In genomic region chr19:55516878-55517620, GRCh38 we compare ENCODE assay signal across 8 cellular contexts. TPM values are rescaled to one million over a fixed set of nuclear protein-coding genes. Genes with fewer than 3 reads are reported as not detected.
DNase-seq lines count a peak whose midpoint lies in the region; ATAC-seq and TF ChIP-seq lines count a peak whose summit lies in the region.

No MANE protein-coding gene starts in this region.

- DNase-seq in DND-41: peak; percentile 87
- DNase-seq in Karpas-422: peak; percentile 98
- DNase-seq in Peyer's patch: peak; percentile 92 to 96 (median 96)
- peak; percentile 83 for DNase-seq in activated T-helper 1 cell treated with Interleukin-2 at 50 U/mL for 16 hours (ENCODE audit: low read depth)
- peak; percentile 90 for DNase-seq in fibroblast of gingiva (ENCODE audit: low read depth)
- DNase-seq in naive thymus-derived CD4-positive, alpha-beta T cell: peak; percentile 77 to 94 (median 85)

- ATAC-seq in DND-41 (ENCODE audit: insufficient read depth, low read depth) (peak; percentile 100), GM21825 (IDR thresholded peaks at IDR 0.05; ENCODE audit: unreplicated experiment) (peak; percentile 98)
- ATAC-seq in naive thymus-derived CD4-positive, alpha-beta T cell: peak; percentile 100
- ATAC-seq in stimulated activated memory B cell treated with anti-CD40 and anti-IgM and Interleukin-4, amounts not matched to agents 10 μg/mL and 1 μg/mL and 100 μg/mL, for 72 hours: peak; percentile 99

- H2AFZ ChIP-seq in DND-41 (ENCODE audit: low read depth, low read length) (peak overlapping the region; percentile 50), Karpas-422 (ENCODE audit: low read length) (peak overlapping the region; percentile 91)

- no peaks in the 10 kb centered on the region for H3K9me3 Mint-ChIP-seq in naive thymus-derived CD4-positive, alpha-beta T cell
- no peaks in the 10 kb centered on the region for H3K9me3 Mint-ChIP-seq in stimulated activated memory B cell treated with anti-CD40 and anti-IgM and Interleukin-4, amounts not matched to agents 10 μg/mL and 1 μg/mL and 100 μg/mL, for 72 hours

- peak overlapping the region in 8 of 9 donors; percentile 55 to 96 (median 83) for H3K27ac Mint-ChIP-seq in naive thymus-derived CD4-positive, alpha-beta T cell
- peak overlapping the region; percentile 91 for H3K27ac Mint-ChIP-seq in stimulated activated memory B cell treated with anti-CD40 and anti-IgM and Interleukin-4, amounts not matched to agents 10 μg/mL and 1 μg/mL and 100 μg/mL, for 72 hours

- H3K4me1 Mint-ChIP-seq in naive thymus-derived CD4-positive, alpha-beta T cell: peaks cover 0 to 4% (median 4%) of the 10 kb centered on the region in 7 donors
- H3K4me1 Mint-ChIP-seq in stimulated activated memory B cell treated with anti-CD40 and anti-IgM and Interleukin-4, amounts not matched to agents 10 μg/mL and 1 μg/mL and 100 μg/mL, for 72 hours: peaks cover 8% of the 10 kb centered on the region

- peak; percentile 96 for TF ChIP-seq CTCF in DND-41 (IDR thresholded peaks at IDR 0.05; ENCODE audit: borderline replicate concordance, extremely low read depth, low read length, poor library complexity, severe bottlenecking)
- peak; percentile 82 to 96 (median 94) for TF ChIP-seq CTCF in Peyer's patch (IDR thresholded peaks at IDR 0.05)

- peaks cover 0 to 4% (median 3%) of the 10 kb centered on the region in 5 donors for H3K27me3 Mint-ChIP-seq in naive thymus-derived CD4-positive, alpha-beta T cell
- peaks cover 15% of the 10 kb centered on the region for H3K27me3 Mint-ChIP-seq in stimulated activated memory B cell treated with anti-CD40 and anti-IgM and Interleukin-4, amounts not matched to agents 10 μg/mL and 1 μg/mL and 100 μg/mL, for 72 hours

- H3K27ac ChIP-seq in DND-41 (ENCODE audit: low read length): no peak overlapping the region
- no peak overlapping the region for H3K27ac ChIP-seq in Karpas-422 (ENCODE audit: low read length)
- peak overlapping the region; percentile 80 to 90 (median 84) for H3K27ac ChIP-seq in Peyer's patch
- H3K27ac ChIP-seq in naive thymus-derived CD4-positive, alpha-beta T cell (ENCODE audit: low read depth, low read length): peak overlapping the region; percentile 66

- no peaks in the 10 kb centered on the region for H3K79me2 ChIP-seq in DND-41 (ENCODE audit: insufficient read depth, low read length)
- no peaks in the 10 kb centered on the region for H3K79me2 ChIP-seq in Karpas-422 (ENCODE audit: low read length)

- H3K9me3 ChIP-seq in DND-41 (ENCODE audit: insufficient read depth, low read length, severe bottlenecking): no peaks in the 10 kb centered on the region
- no peaks in the 10 kb centered on the region for H3K9me3 ChIP-seq in Karpas-422 (ENCODE audit: low read length)
- H3K9me3 ChIP-seq in Peyer's patch: no peaks in the 10 kb centered on the region
- no peaks in the 10 kb centered on the region for H3K9me3 ChIP-seq in naive thymus-derived CD4-positive, alpha-beta T cell (ENCODE audit: control insufficient read depth in 2 of 3, low read length in 3 of 3)

- CTCF ChIA-PET in naive thymus-derived CD4-positive, alpha-beta T cell (lab: Charles Lee): interaction anchor here (0.6 to 5.2 kb wide), 8 partner anchors 13 to 115 kb away, joined by 3 to 74 read pairs (median 4); no protein-coding TSS in a partner anchor

- H3K9ac ChIP-seq in DND-41 (ENCODE audit: low read depth, low read length) (peak overlapping the region; percentile 5; the same call in 1 of the 2 replicates), Karpas-422 (ENCODE audit: low read length) (peak overlapping the region; percentile 58)

- POLR2A ChIA-PET in naive thymus-derived CD4-positive, alpha-beta T cell (lab: Charles Lee): interaction anchor here (0.8 to 1.0 kb wide), 3 partner anchors 108 to 110 kb away, joined by 3 to 4 read pairs (median 4); no protein-coding TSS in a partner anchor

- no peaks in the 10 kb centered on the region for H3K27me3 ChIP-seq in DND-41 (ENCODE audit: insufficient read depth, low read length, poor library complexity)
- H3K27me3 ChIP-seq in Karpas-422 (ENCODE audit: low read length): no peaks in the 10 kb centered on the region
- no peaks in the 10 kb centered on the region for H3K27me3 ChIP-seq in Peyer's patch
- no peaks in the 10 kb centered on the region for H3K27me3 ChIP-seq in naive thymus-derived CD4-positive, alpha-beta T cell (ENCODE audit: control insufficient read depth in 2 of 2, insufficient read depth in 2 of 2, low read length in 2 of 2)

- no peaks in the 10 kb centered on the region for H3K36me3 ChIP-seq in DND-41 (ENCODE audit: insufficient read depth, low read length)
- no peaks in the 10 kb centered on the region for H3K36me3 ChIP-seq in Karpas-422 (ENCODE audit: insufficient read depth, low read length)
- H3K36me3 ChIP-seq in Peyer's patch: no peaks in the 10 kb centered on the region
- no peaks in the 10 kb centered on the region for H3K36me3 ChIP-seq in naive thymus-derived CD4-positive, alpha-beta T cell (ENCODE audit: control insufficient read depth in 2 of 3, insufficient read depth in 3 of 3, low read length in 3 of 3)

- H3K9me2 ChIP-seq in Karpas-422 (replicated peaks; ENCODE audit: insufficient read depth, low read length): no peaks in the 10 kb centered on the region

- H3K4me1 ChIP-seq in DND-41 (ENCODE audit: insufficient read depth, low read length): peaks cover 10% of the 10 kb centered on the region
- H3K4me1 ChIP-seq in Karpas-422 (ENCODE audit: low read length): peaks cover 9% of the 10 kb centered on the region
- H3K4me1 ChIP-seq in Peyer's patch: peaks cover 0 to 3% (median 1%) of the 10 kb centered on the region in 4 donors
- H3K4me1 ChIP-seq in naive thymus-derived CD4-positive, alpha-beta T cell (ENCODE audit: control insufficient read depth in 2 of 2, insufficient read depth in 2 of 2, low read length in 2 of 2): peaks cover 3 to 4% of the 10 kb centered on the region in 2 donors

- peak overlapping the region; percentile 74 to 89 (median 84) for H3K4me3 Mint-ChIP-seq in naive thymus-derived CD4-positive, alpha-beta T cell
- H3K4me3 Mint-ChIP-seq in stimulated activated memory B cell treated with anti-CD40 and anti-IgM and Interleukin-4, amounts not matched to agents 10 μg/mL and 1 μg/mL and 100 μg/mL, for 72 hours: peak overlapping the region; percentile 86

- intact Hi-C loops in naive thymus-derived CD4-positive, alpha-beta T cell (cut with micrococcal nuclease): loop anchor here (1.0 to 5.0 kb wide), 5 partner anchors 70 to 114 kb away; partner anchors contain the start of gene FIZ1 (in 1 of the 2)

- H3K36me3 Mint-ChIP-seq in naive thymus-derived CD4-positive, alpha-beta T cell: no peaks in the 10 kb centered on the region
- no peaks in the 10 kb centered on the region for H3K36me3 Mint-ChIP-seq in stimulated activated memory B cell treated with anti-CD40 and anti-IgM and Interleukin-4, amounts not matched to agents 10 μg/mL and 1 μg/mL and 100 μg/mL, for 72 hours

- H3K4me3 ChIP-seq in DND-41 (ENCODE audit: low read depth in 1 of 2, low read length in 2 of 2): peak overlapping the region in 1 of 2 experiments; percentile 31; a peak in 1 of 4 replicates
- peak overlapping the region; percentile 60 for H3K4me3 ChIP-seq in Karpas-422 (ENCODE audit: low read length)
- peak overlapping the region; percentile 41 to 59 (median 54) for H3K4me3 ChIP-seq in Peyer's patch
- peak overlapping the region; percentile 48 for H3K4me3 ChIP-seq in naive thymus-derived CD4-positive, alpha-beta T cell (ENCODE audit: low read length)

- peak in 1 of 2 donors; percentile 46 for TF ChIP-seq POLR2A in Peyer's patch (IDR thresholded peaks at IDR 0.05)

- H3K4me2 ChIP-seq in DND-41 (ENCODE audit: insufficient read depth, low read length) (peak overlapping the region; percentile 56), Karpas-422 (ENCODE audit: low read depth, low read length, poor library complexity, severe bottlenecking) (peak overlapping the region; percentile 66)

- H4K20me1 ChIP-seq in DND-41 (ENCODE audit: insufficient read depth, low read length) (no peaks in the 10 kb centered on the region), Karpas-422 (ENCODE audit: insufficient read depth, low read depth, low read length) (no peaks in the 10 kb centered on the region)

RNA-seq across cellular contexts. Expression of gene SBK2, which starts 19.9 kb away (rescaled TPM):
- total RNA-seq in Karpas-422 (2014; rRNA removed; shearing (Covaris generic); ENCODE audit: low replicate concordance): not detected in 2 replicates
- not detected for total RNA-seq in Peyer's patch
- total RNA-seq in naive thymus-derived CD4-positive, alpha-beta T cell: not detected
- not detected for polyA plus RNA-seq in naive thymus-derived CD4-positive, alpha-beta T cell

RNA-seq across cellular contexts. Expression of gene SBK3, which starts 28.3 kb away (rescaled TPM):
- not detected in 2 replicates for total RNA-seq in Karpas-422 (2014; rRNA removed; shearing (Covaris generic); ENCODE audit: low replicate concordance)
- 1 to 10 TPM in 1 of 4 donors, not detected in 3; 1.0 TPM for total RNA-seq in Peyer's patch
- total RNA-seq in naive thymus-derived CD4-positive, alpha-beta T cell: not detected
- not detected for polyA plus RNA-seq in naive thymus-derived CD4-positive, alpha-beta T cell

RNA-seq across cellular contexts. Expression of gene SSC5D, which starts 28.8 kb away (rescaled TPM):
- total RNA-seq in Karpas-422 (2014; rRNA removed; shearing (Covaris generic); ENCODE audit: low replicate concordance): 1.0 TPM in 1 of 2 replicates, not detected in the other
- 10 to 100 TPM in 1 of 4 donors, 1 to 10 TPM in 3; 2.8 to 10.3 (median 5.0) TPM for total RNA-seq in Peyer's patch
- under 1 TPM; 0.21 to 0.48 (median 0.35) TPM for total RNA-seq in naive thymus-derived CD4-positive, alpha-beta T cell
- not detected for polyA plus RNA-seq in naive thymus-derived CD4-positive, alpha-beta T cell

RNA-seq across cellular contexts. Expression of gene NAT14, which starts 32.1 kb away (rescaled TPM):
- 29.7 and 57.2 TPM in 2 replicates for total RNA-seq in Karpas-422 (2014; rRNA removed; shearing (Covaris generic); ENCODE audit: low replicate concordance)
- total RNA-seq in Peyer's patch: 1 to 10 TPM; 1.4 to 7.4 (median 3.0) TPM
- 10 to 100 TPM in 1 of 5 experiments, 1 to 10 TPM in 4; 2.7 to 12.8 (median 7.5) TPM for total RNA-seq in naive thymus-derived CD4-positive, alpha-beta T cell
- 1 to 10 TPM; 1.7 to 3.3 TPM for polyA plus RNA-seq in naive thymus-derived CD4-positive, alpha-beta T cell

RNA-seq across cellular contexts. Expression of gene ZNF628, which starts 40.6 kb away (rescaled TPM):
- 1.1 and 6.2 TPM in 2 replicates for total RNA-seq in Karpas-422 (2014; rRNA removed; shearing (Covaris generic); ENCODE audit: low replicate concordance)
- 10 to 100 TPM; 10.1 to 47.0 (median 15.5) TPM for total RNA-seq in Peyer's patch
- 10 to 100 TPM in 2 of 5 experiments, 1 to 10 TPM in 3; 6.6 to 27.2 (median 9.0) TPM for total RNA-seq in naive thymus-derived CD4-positive, alpha-beta T cell
- 1 to 10 TPM in 1 of 2 donors, under 1 TPM in 1; 0.07 to 1.6 TPM for polyA plus RNA-seq in naive thymus-derived CD4-positive, alpha-beta T cell

Comparison
In these comparisons a context has a peak if more than half of its experiments do, and no peak if none do; other contexts are left out.
1. H3K27ac ChIP-seq: peak in Peyer's patch (4 of 4) and naive thymus-derived CD4-positive, alpha-beta T cell (single experiment); none in DND-41 (single experiment) and Karpas-422 (single experiment).
2. Peak in every context shown above with its lines, with median percentiles within 50 percentile points of each other: ATAC-seq and DNase-seq.